15 cellular contexts compared by ENCODE assay signal in the genomic region with DNA sequence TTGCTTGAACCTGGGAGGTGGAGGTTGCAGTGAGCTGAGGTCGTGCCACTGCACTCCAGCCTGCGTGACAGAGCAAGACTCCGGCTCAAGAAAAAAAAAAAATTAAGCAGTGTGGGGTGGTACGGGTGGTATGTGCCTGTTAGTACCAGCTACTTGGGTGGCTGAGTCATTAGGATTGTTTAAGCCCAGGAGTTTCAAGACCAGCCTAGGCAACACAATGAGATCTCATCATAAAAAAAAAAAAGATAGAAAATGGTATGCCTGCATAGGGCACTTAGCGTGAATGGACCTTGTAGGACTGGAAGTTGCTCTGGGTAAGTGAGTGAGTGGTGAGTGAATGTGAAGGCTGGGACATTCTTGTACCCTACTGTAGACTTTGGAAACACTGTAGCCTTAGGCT. TPM values are rescaled to one million over a fixed set of nuclear protein-coding genes. Genes with fewer than 3 reads are reported as not detected.
A peak's percentile ranks its signal among the peaks of the same experiment; 100 is the strongest.
DNase-seq lines count a peak whose midpoint lies in the region; ATAC-seq and TF ChIP-seq lines count a peak whose summit lies in the region.
"Had no signal": no experiment of that assay in that cellular context is flagged by ENCODE, and none has a peak within 500 bp of the region (broad histone marks: within the 10 kb centered on the region; RNA-seq: fewer than 3 reads in every experiment).

No MANE protein-coding gene starts in this region.

- H3K27ac Mint-ChIP-seq in progenitor cell of endocrine pancreas = peak overlapping the region; percentile 69
- H3K27ac Mint-ChIP-seq: natural killer cell treated with Interleukin-12 subunit alpha and Interleukin-12 subunit beta and Interleukin-15 and Interleukin-18, amount 100 ng/mL, for 72 hours had no signal

- H3K27ac ChIP-seq in epithelial cell of prostate = peak overlapping the region; percentile 54
- H3K27ac ChIP-seq: body of pancreas, Peyer's patch had no signal

- peak; percentile 85 for DNase-seq in H4 (ENCODE audit: low spot score)
- peak; percentile 50 for DNase-seq in RPMI7951 (ENCODE audit: low read depth)
- DNase-seq in epithelial cell of prostate (ENCODE audit: low read depth, low spot score) = peak; percentile 92
- no peak for DNase-seq in progenitor cell of endocrine pancreas (ENCODE audit: low spot score, unreplicated experiment)
- no peak for DNase-seq in NCI-H345 (lab: John Stamatoyannopoulos, UW)
- DNase-seq in NCI-H748 (lab: John Stamatoyannopoulos, UW; ENCODE audit: unreplicated experiment) = no peak
- DNase-seq in HUDEP-2 (lab: John Stamatoyannopoulos, UW; ENCODE audit: unreplicated experiment in 76 of 76) = no peak
- DNase-seq: activated gamma-delta T cell treated with Interleukin-2 at 50 U/mL for 16 hours; body of pancreas; NCI-H1930; NCI-H526; Peyer's patch; stimulated activated CD4-positive, alpha-beta T cell treated with anti-CD3 and anti-CD28 coated beads, Interleukin-15, amount 100 ng/mL, for 24 hours had no signal

- H3K9me3 Mint-ChIP-seq in progenitor cell of endocrine pancreas (ENCODE audit: low read depth) = no peaks in the 10 kb centered on the region
- H3K9me3 Mint-ChIP-seq: natural killer cell treated with Interleukin-12 subunit alpha and Interleukin-12 subunit beta and Interleukin-15 and Interleukin-18, amount 100 ng/mL, for 72 hours had no signal

- TF ChIP-seq CTCF in progenitor cell of endocrine pancreas (IDR thresholded peaks at IDR 0.05; ENCODE audit: unreplicated experiment) = no peak

- H3K4me3 Mint-ChIP-seq in progenitor cell of endocrine pancreas (ENCODE audit: low read depth) = no peak overlapping the region
- H3K4me3 Mint-ChIP-seq: natural killer cell treated with Interleukin-12 subunit alpha and Interleukin-12 subunit beta and Interleukin-15 and Interleukin-18, amount 100 ng/mL, for 72 hours had no signal

- H3K4me1 Mint-ChIP-seq in progenitor cell of endocrine pancreas (ENCODE audit: low read depth) = peaks cover 10% of the 10 kb centered on the region

- H3K27me3 Mint-ChIP-seq in progenitor cell of endocrine pancreas = no peaks in the 10 kb centered on the region
- H3K27me3 Mint-ChIP-seq: natural killer cell treated with Interleukin-12 subunit alpha and Interleukin-12 subunit beta and Interleukin-15 and Interleukin-18, amount 100 ng/mL, for 72 hours had no signal

- no peak for ATAC-seq in GM21381 (IDR thresholded peaks at IDR 0.05; ENCODE audit: unreplicated experiment)
- ATAC-seq: body of pancreas; natural killer cell treated with Interleukin-12 subunit alpha and Interleukin-12 subunit beta and Interleukin-15 and Interleukin-18, amount 100 ng/mL, for 72 hours had no signal

- no peaks in the 10 kb centered on the region for H3K36me3 Mint-ChIP-seq in progenitor cell of endocrine pancreas (ENCODE audit: insufficient read depth)
- H3K36me3 Mint-ChIP-seq: natural killer cell treated with Interleukin-12 subunit alpha and Interleukin-12 subunit beta and Interleukin-15 and Interleukin-18, amount 100 ng/mL, for 72 hours had no signal

RNA-seq across cellular contexts. Expression of a gene that starts 37.0 kb away (rescaled TPM):
- total RNA-seq in H4 (2014; rRNA removed; shearing (Covaris generic)) = 32.9 and 41.2 TPM in 2 replicates
- 18.1 and 20.3 TPM in 2 replicates for total RNA-seq in RPMI7951 (2014; rRNA removed; shearing (Covaris generic))
- total RNA-seq in progenitor cell of endocrine pancreas = 37.5 and 40.7 TPM in 2 replicates

Comparison
In these comparisons a context has a peak if more than half of its experiments do, and no peak if none do; other contexts are left out.
1. DNase-seq: peak in H4 (single experiment), RPMI7951 (single experiment) and epithelial cell of prostate (single experiment); none in progenitor cell of endocrine pancreas (single experiment), NCI-H345 (single experiment), NCI-H748 (single experiment) and HUDEP-2 (0 of 76).